In the genomic region with DNA sequence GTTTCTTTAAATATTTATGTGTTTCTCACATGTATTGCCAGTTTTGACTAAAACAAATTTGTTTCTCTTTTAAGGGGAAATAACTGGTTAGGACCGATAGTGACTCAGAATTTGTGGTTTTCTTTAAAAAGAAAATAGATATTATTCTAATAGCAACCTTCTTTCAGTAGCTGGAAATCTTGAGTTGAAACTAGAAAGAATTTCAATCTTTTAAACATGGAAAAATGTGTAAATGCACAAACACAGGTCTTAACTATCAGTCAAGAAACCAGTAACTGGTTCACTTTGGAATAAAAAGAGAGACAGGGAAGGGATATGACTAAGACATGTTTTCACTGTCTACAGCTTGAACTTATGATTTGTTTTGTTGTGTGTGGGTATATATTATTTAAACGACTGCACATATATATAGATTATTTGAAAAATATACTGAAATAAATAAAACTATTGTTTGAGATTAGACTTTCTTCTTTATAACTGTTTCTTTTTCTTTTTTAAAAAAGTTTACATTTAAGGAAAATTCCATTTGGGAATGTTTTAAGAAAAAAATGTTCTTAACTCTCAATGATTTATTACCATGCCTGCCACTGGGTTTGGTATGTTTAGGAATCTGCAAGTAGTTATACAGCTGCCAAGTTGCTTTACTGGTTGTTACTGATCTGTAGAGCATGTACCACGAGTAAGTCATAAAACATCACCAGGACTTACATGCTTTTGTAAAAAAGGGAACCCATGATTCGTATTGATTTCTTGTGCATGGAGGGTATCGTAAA, we compare ENCODE assay signal across 12 cellular contexts.
DNase-seq lines count a peak whose midpoint lies in the region; ATAC-seq and TF ChIP-seq lines count a peak whose summit lies in the region.
"Had no signal": no experiment of that assay in that cellular context is flagged by ENCODE, and none has a peak within 500 bp of the region (broad histone marks: within the 10 kb centered on the region; RNA-seq: fewer than 3 reads in every experiment).

No MANE protein-coding gene starts in this region.

- no peak overlapping the region for H3K27ac Mint-ChIP-seq in activated naive CD8-positive, alpha-beta T cell treated with anti-CD3 and anti-CD28 coated beads, Interleukin-2, amount 50 U/mL, for 24 hours
- H3K27ac Mint-ChIP-seq: activated naive CD4-positive, alpha-beta T cell treated with anti-CD3 and anti-CD28 coated beads, Interleukin-2, amount 10 ng/mL, durations not matched to agents 7 days and 5 days had no signal

- no peak overlapping the region for H3K27ac ChIP-seq in HEK293 (ENCODE audit: extremely low read depth, low read depth, low read length)
- no peak overlapping the region for H3K27ac ChIP-seq in WERI-Rb-1
- H3K27ac ChIP-seq: left lung had no signal

- peak overlapping the region; percentile 36 for H3K9ac ChIP-seq in skeletal muscle satellite cell (ENCODE audit: low read depth, low read length)

- peaks cover 9% of the 10 kb centered on the region for H3K9me3 Mint-ChIP-seq in activated naive CD8-positive, alpha-beta T cell treated with anti-CD3 and anti-CD28 coated beads, Interleukin-2, amount 50 U/mL, for 24 hours
- H3K9me3 Mint-ChIP-seq: activated naive CD4-positive, alpha-beta T cell treated with anti-CD3 and anti-CD28 coated beads, Interleukin-2, amount 10 ng/mL, durations not matched to agents 7 days and 5 days had no signal

- H3K4me2 ChIP-seq in skeletal muscle satellite cell (ENCODE audit: low read length): peak overlapping the region; percentile 36

- H3K36me3 ChIP-seq in HEK293 (ENCODE audit: control insufficient read depth in 2 of 2, insufficient read depth in 1 of 2, low read length in 2 of 2) (no peaks in the 10 kb centered on the region), skeletal muscle satellite cell (ENCODE audit: insufficient read depth, low read length) (no peaks in the 10 kb centered on the region), WERI-Rb-1 (no peaks in the 10 kb centered on the region)
- H3K36me3 ChIP-seq: left lung had no signal

- POLR2A ChIA-PET in HEK293 (lab: Yijun Ruan, JAX): no interaction called here

- no peaks in the 10 kb centered on the region for H3K27me3 ChIP-seq in skeletal muscle satellite cell (ENCODE audit: control insufficient read depth, insufficient read depth, low read length)
- no peaks in the 10 kb centered on the region for H3K27me3 ChIP-seq in WERI-Rb-1 (ENCODE audit: insufficient read depth, low read depth, severe bottlenecking)
- H3K27me3 ChIP-seq: left lung had no signal

- peak; percentile 98 for ATAC-seq in SK-N-SH treated with all-trans-retinoic acid at 6 μM for 48 hours
- ATAC-seq in activated naive CD8-positive, alpha-beta T cell treated with anti-CD3 and anti-CD28 coated beads, Interleukin-2, amount 50 U/mL, for 24 hours: no peak
- ATAC-seq: left lung, Panc1 had no signal

- no peaks in the 10 kb centered on the region for H3K4me1 Mint-ChIP-seq in activated naive CD8-positive, alpha-beta T cell treated with anti-CD3 and anti-CD28 coated beads, Interleukin-2, amount 50 U/mL, for 24 hours
- H3K4me1 Mint-ChIP-seq: activated naive CD4-positive, alpha-beta T cell treated with anti-CD3 and anti-CD28 coated beads, Interleukin-2, amount 10 ng/mL, durations not matched to agents 7 days and 5 days had no signal

- H3K9me3 ChIP-seq in HEK293 (ENCODE audit: control insufficient read depth, insufficient read depth, low read depth, low read length) (no peaks in the 10 kb centered on the region), skeletal muscle satellite cell (replicated peaks; ENCODE audit: low read length) (no peaks in the 10 kb centered on the region), WERI-Rb-1 (ENCODE audit: severe bottlenecking) (no peaks in the 10 kb centered on the region)
- H3K9me3 ChIP-seq: left lung had no signal

- TF ChIP-seq CTCF in HEK293 (tag by site-specific recombination; IDR thresholded peaks at IDR 0.05): no peak
- TF ChIP-seq CTCF in fibroblast of the aortic adventitia (IDR thresholded peaks at IDR 0.05; ENCODE audit: insufficient read depth, low read length): no peak
- no peak for TF ChIP-seq CTCF in WERI-Rb-1 (IDR thresholded peaks at IDR 0.05; ENCODE audit: low read depth, low read length)

- CTCF ChIA-PET in HEK293 (lab: Yijun Ruan, JAX): no interaction called here

- no peaks in the 10 kb centered on the region for H3K4me1 ChIP-seq in HEK293 (ENCODE audit: control insufficient read depth, insufficient read depth, low read length)
- H3K4me1 ChIP-seq in skeletal muscle satellite cell (ENCODE audit: control insufficient read depth, insufficient read depth, low read length): peaks cover 26% of the 10 kb centered on the region
- H3K4me1 ChIP-seq: left lung had no signal

- H3K4me3 Mint-ChIP-seq in activated naive CD8-positive, alpha-beta T cell treated with anti-CD3 and anti-CD28 coated beads, Interleukin-2, amount 50 U/mL, for 24 hours: no peak overlapping the region
- H3K4me3 Mint-ChIP-seq: activated naive CD4-positive, alpha-beta T cell treated with anti-CD3 and anti-CD28 coated beads, Interleukin-2, amount 10 ng/mL, durations not matched to agents 7 days and 5 days had no signal

- H3K27me3 Mint-ChIP-seq in activated naive CD8-positive, alpha-beta T cell treated with anti-CD3 and anti-CD28 coated beads, Interleukin-2, amount 50 U/mL, for 24 hours: no peaks in the 10 kb centered on the region
- H3K27me3 Mint-ChIP-seq: activated naive CD4-positive, alpha-beta T cell treated with anti-CD3 and anti-CD28 coated beads, Interleukin-2, amount 10 ng/mL, durations not matched to agents 7 days and 5 days had no signal

- H3K4me3 ChIP-seq in HEK293 (ENCODE audit: low read depth, low read length): no peak overlapping the region
- no peak overlapping the region for H3K4me3 ChIP-seq in fibroblast of the aortic adventitia (ENCODE audit: low read depth, low read length)
- H3K4me3 ChIP-seq in skeletal muscle satellite cell (ENCODE audit: low read length): no peak overlapping the region
- no peak overlapping the region for H3K4me3 ChIP-seq in WERI-Rb-1 (ENCODE audit: low read depth, low read length)
- H3K4me3 ChIP-seq: left lung had no signal

- DNase-seq in fibroblast of the aortic adventitia (ENCODE audit: low read depth) (peak; percentile 84), inferior parietal cortex (ENCODE audit: extremely low spot score) (no peak), WERI-Rb-1 (no peak)
- DNase-seq in activated naive CD8-positive, alpha-beta T cell treated with anti-CD3 and anti-CD28 coated beads, Interleukin-2, amount 50 U/mL, for 24 hours: no peak
- DNase-seq in activated naive CD4-positive, alpha-beta T cell treated with Interleukin-2 at 50 U/mL for 16 hours: no peak
- DNase-seq: activated naive CD4-positive, alpha-beta T cell treated with anti-CD3 and anti-CD28 coated beads, Interleukin-2, amount 10 ng/mL, durations not matched to agents 7 days and 5 days; left lung; NCI-H1930 had no signal

- no peaks in the 10 kb centered on the region for H3K36me3 Mint-ChIP-seq in activated naive CD8-positive, alpha-beta T cell treated with anti-CD3 and anti-CD28 coated beads, Interleukin-2, amount 50 U/mL, for 24 hours (ENCODE audit: low read depth)
- H3K36me3 Mint-ChIP-seq: activated naive CD4-positive, alpha-beta T cell treated with anti-CD3 and anti-CD28 coated beads, Interleukin-2, amount 10 ng/mL, durations not matched to agents 7 days and 5 days had no signal

TF ChIP-seq in HEK293, 187 proteins besides CTCF, POLR2A, EP300 and RAD21 (continues in another document):
- TF ChIP-seq ZBTB20 (tag by site-specific recombination; IDR thresholded peaks at IDR 0.05) (peak; percentile 25; the same call in 1 of the 2 replicates), ZNF792 (tag by site-specific recombination; IDR thresholded peaks at IDR 0.05) (no peak), ZNF184 (tag by site-specific recombination; IDR thresholded peaks at IDR 0.05) (no peak)
- TF ChIP-seq, protein P1, sequence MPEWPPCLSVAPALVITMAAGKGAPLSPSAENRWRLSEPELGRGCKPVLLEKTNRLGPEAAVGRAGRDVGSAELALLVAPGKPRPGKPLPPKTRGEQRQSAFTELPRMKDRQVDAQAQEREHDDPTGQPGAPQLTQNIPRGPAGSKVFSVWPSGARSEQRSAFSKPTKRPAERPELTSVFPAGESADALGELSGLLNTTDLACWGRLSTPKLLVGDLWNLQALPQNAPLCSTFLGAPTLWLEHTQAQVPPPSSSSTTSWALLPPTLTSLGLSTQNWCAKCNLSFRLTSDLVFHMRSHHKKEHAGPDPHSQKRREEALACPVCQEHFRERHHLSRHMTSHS (tag by site-specific recombination; IDR thresholded peaks at IDR 0.05): no peak

TF ChIP-seq in SK-N-SH treated with all-trans-retinoic acid at 6 μM for 48 hours, 23 proteins besides CTCF, POLR2A, EP300 and RAD21:
- TF ChIP-seq BACH2 (CRISPR knock-in tag; IDR thresholded peaks at IDR 0.05; ENCODE audit: borderline replicate concordance): no peak
- TF ChIP-seq ZNF565 (CRISPR knock-in tag; conservative IDR thresholded peaks at IDR 0.05; ENCODE audit: low read depth): no peak
- no peak for TF ChIP-seq ISL1 (CRISPR knock-in tag; IDR thresholded peaks at IDR 0.05)
- no peak for TF ChIP-seq CSDC2 (CRISPR knock-in tag; IDR thresholded peaks at IDR 0.05)
TF ChIP-seq in SK-N-SH treated with all-trans-retinoic acid at 6 μM for 48 hours: peak in this region for 0.
